In the genomic region with DNA sequence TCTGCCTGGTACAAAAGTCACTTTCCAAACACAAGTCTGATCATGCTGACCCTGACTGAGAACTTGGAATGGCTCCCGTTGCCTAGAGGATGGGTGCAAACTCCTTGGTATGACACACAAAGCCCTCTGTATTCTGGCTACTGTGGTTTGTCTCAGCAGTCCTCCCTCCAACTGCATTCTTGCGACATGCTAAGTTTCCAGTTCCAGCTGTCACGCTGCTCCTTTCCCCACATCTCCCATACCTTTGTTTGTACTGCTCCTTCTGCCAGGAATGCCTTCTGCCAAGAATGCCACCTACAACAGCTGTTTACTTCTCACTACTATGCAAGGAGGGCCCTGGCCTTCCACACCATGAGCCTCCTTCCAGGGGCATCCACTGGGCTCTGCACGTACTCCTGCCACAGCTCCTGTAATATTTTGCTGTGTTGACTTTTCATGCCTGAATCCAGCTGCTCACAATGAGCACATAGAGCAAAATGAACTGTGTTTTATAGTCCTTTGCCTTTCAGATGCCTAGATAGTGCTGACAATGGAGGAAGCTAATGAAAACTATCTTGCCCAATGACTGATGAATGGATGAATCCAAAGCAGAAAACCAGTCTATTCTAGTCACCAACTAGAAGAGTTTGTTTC, we compare ENCODE assay signal across 10 cellular contexts.
DNase-seq lines count a peak whose midpoint lies in the region; ATAC-seq and TF ChIP-seq lines count a peak whose summit lies in the region.
"Had no signal": no experiment of that assay in that cellular context is flagged by ENCODE, and none has a peak within 500 bp of the region (broad histone marks: within the 10 kb centered on the region; RNA-seq: fewer than 3 reads in every experiment).

No MANE protein-coding gene starts in this region.

- no peak overlapping the region for H3K9ac ChIP-seq in DND-41 (ENCODE audit: low read depth, low read length)

- no peak for TF ChIP-seq POLR2A in esophagus muscularis mucosa (IDR thresholded peaks at IDR 0.05; ENCODE audit: low read depth)

- H2AFZ ChIP-seq in DND-41 (ENCODE audit: low read depth, low read length) (no peak overlapping the region), osteoblast (ENCODE audit: low read length) (peak overlapping the region; percentile 3)

- DNase-seq in DND-41 (no peak), NCI-H69 (lab: John Stamatoyannopoulos, UW) (peak; percentile 43), esophagus muscularis mucosa (ENCODE audit: extremely low spot score) (peak; percentile 50), osteoblast (ENCODE audit: insufficient read length, low spot score, missing footprints) (peak; percentile 81), G401 (ENCODE audit: low spot score) (no peak), DMS53 treated with DMSO at 0.1 percent for 48 hours (lab: John Stamatoyannopoulos, UW; ENCODE audit: unreplicated experiment) (no peak)
- DNase-seq: activated naive CD4-positive, alpha-beta T cell treated with anti-CD3 and anti-CD28 coated beads, Interleukin-2, amount 10 ng/mL, durations not matched to agents 7 days and 5 days; NCI-H1105 treated with DMSO at 0.1 percent for 48 hours had no signal

- intact Hi-C loops in esophagus muscularis mucosa (cut with DNase I) = no loop called here

- H3K27me3 ChIP-seq in DND-41 (ENCODE audit: insufficient read depth, low read length, poor library complexity) (no peaks in the 10 kb centered on the region), esophagus muscularis mucosa (no peaks in the 10 kb centered on the region), osteoblast (ENCODE audit: insufficient read depth, low read length) (no peaks in the 10 kb centered on the region)

- H3K4me3 ChIP-seq in DND-41 (ENCODE audit: low read depth in 1 of 2, low read length in 2 of 2) (no peak overlapping the region), esophagus muscularis mucosa (no peak overlapping the region), osteoblast (ENCODE audit: insufficient read depth, low read length) (no peak overlapping the region)

- WGBS in esophagus muscularis mucosa = 74% methylated on average over 4 of the region's 4 CpGs

- no peak overlapping the region for H3K27ac ChIP-seq in DND-41 (ENCODE audit: low read length)
- H3K27ac ChIP-seq in esophagus muscularis mucosa (replicated peaks in 1 of 4) = peak overlapping the region in 1 of 4 donors; percentile 1
- H3K27ac ChIP-seq in osteoblast (ENCODE audit: low read depth, low read length) = peak overlapping the region; percentile 1

- H4K20me1 ChIP-seq in DND-41 (ENCODE audit: insufficient read depth, low read length) = no peaks in the 10 kb centered on the region
- no peaks in the 10 kb centered on the region for H4K20me1 ChIP-seq in osteoblast (ENCODE audit: insufficient read depth, low read length)

- H3K36me3 ChIP-seq in DND-41 (ENCODE audit: insufficient read depth, low read length) (no peaks in the 10 kb centered on the region), esophagus muscularis mucosa (no peaks in the 10 kb centered on the region), osteoblast (ENCODE audit: insufficient read depth, low read length) (no peaks in the 10 kb centered on the region)

- H3K4me2 ChIP-seq in DND-41 (ENCODE audit: insufficient read depth, low read length) (no peak overlapping the region), osteoblast (ENCODE audit: insufficient read depth, low read length) (no peak overlapping the region)

- in situ Hi-C loops in G401 (cut with HindIII; ENCODE audit: low sequenced_read_pairs) = no loop called here

- no peaks in the 10 kb centered on the region for H3K9me3 ChIP-seq in DND-41 (ENCODE audit: insufficient read depth, low read length, severe bottlenecking)
- no peaks in the 10 kb centered on the region for H3K9me3 ChIP-seq in esophagus muscularis mucosa
- H3K9me3 ChIP-seq in osteoblast (ENCODE audit: low read depth, low read length) = no peaks in the 10 kb centered on the region

- no peaks in the 10 kb centered on the region for H3K79me2 ChIP-seq in DND-41 (ENCODE audit: insufficient read depth, low read length)
- H3K79me2 ChIP-seq in osteoblast (ENCODE audit: insufficient read depth, low read length) = no peaks in the 10 kb centered on the region

- ATAC-seq in DND-41 (ENCODE audit: insufficient read depth, low read depth) (peak; percentile 33; the same call in 1 of the 3 replicates), GM19328 (IDR thresholded peaks at IDR 0.05; ENCODE audit: unreplicated experiment) (no peak), HG02870 (IDR thresholded peaks at IDR 0.05; ENCODE audit: unreplicated experiment) (no peak)

- no peak for TF ChIP-seq CTCF in DND-41 (IDR thresholded peaks at IDR 0.05; ENCODE audit: borderline replicate concordance, extremely low read depth, low read length, poor library complexity, severe bottlenecking)
- TF ChIP-seq CTCF in esophagus muscularis mucosa (IDR thresholded peaks at IDR 0.05) = no peak
- TF ChIP-seq CTCF in osteoblast (IDR thresholded peaks at IDR 0.05; ENCODE audit: extremely low read depth, low read depth, low read length) = no peak

- H3K4me1 ChIP-seq in DND-41 (ENCODE audit: insufficient read depth, low read length) (no peaks in the 10 kb centered on the region), esophagus muscularis mucosa (no peaks in the 10 kb centered on the region), osteoblast (ENCODE audit: insufficient read depth, low read length) (peaks cover 10% of the 10 kb centered on the region)

- TF ChIP-seq EP300 in esophagus muscularis mucosa (IDR thresholded peaks at IDR 0.05) = no peak

Comparison
In these comparisons a context has a peak if more than half of its experiments do, and no peak if none do; other contexts are left out.
1. DNase-seq: peak in NCI-H69 (single experiment), esophagus muscularis mucosa (single experiment) and osteoblast (single experiment); none in DND-41 (single experiment), G401 (single experiment) and DMS53 treated with DMSO at 0.1 percent for 48 hours (single experiment).